In genomic region chr7:34362621-34363020, GRCh38 we compare ENCODE assay signal across 17 cellular contexts.
"Had no signal": no experiment of that assay in that cellular context is flagged by ENCODE, and none has a peak within 500 bp of the region (broad histone marks: within the 10 kb centered on the region; RNA-seq: fewer than 3 reads in every experiment).

No MANE protein-coding gene starts in this region.

- H3K36me3 ChIP-seq: esophagus muscularis mucosa, ovary, sigmoid colon, thoracic aorta, tibial nerve, upper lobe of left lung had no signal

- H3K27ac Mint-ChIP-seq: memory B cell; natural killer cell; stimulated activated effector memory CD8-positive, alpha-beta T cell treated with anti-CD3 and anti-CD28 coated beads, Interleukin-12 subunit alpha, Interleukin-12 subunit beta, amount 100 ng/mL, for 72 hours had no signal

- H3K4me1 Mint-ChIP-seq: memory B cell; natural killer cell; stimulated activated effector memory CD8-positive, alpha-beta T cell treated with anti-CD3 and anti-CD28 coated beads, Interleukin-12 subunit alpha, Interleukin-12 subunit beta, amount 100 ng/mL, for 72 hours had no signal

- H3K36me3 Mint-ChIP-seq: memory B cell; natural killer cell; stimulated activated effector memory CD8-positive, alpha-beta T cell treated with anti-CD3 and anti-CD28 coated beads, Interleukin-12 subunit alpha, Interleukin-12 subunit beta, amount 100 ng/mL, for 72 hours had no signal

- H3K27me3 ChIP-seq: esophagus muscularis mucosa, ovary, sigmoid colon, tibial nerve, upper lobe of left lung had no signal

- ATAC-seq: natural killer cell; psoas muscle; right cardiac atrium; stimulated activated effector memory CD8-positive, alpha-beta T cell treated with anti-CD3 and anti-CD28 coated beads, Interleukin-12 subunit alpha, Interleukin-12 subunit beta, amount 100 ng/mL, for 72 hours; stimulated activated naive CD8-positive, alpha-beta T cell treated with anti-CD3 and anti-CD28 coated beads, Interleukin-15, Interleukin-2, amounts not matched to agents 100 U/mL and 50 U/mL, for 24 hours had no signal

- H3K4me1 ChIP-seq: esophagus muscularis mucosa, psoas muscle, sigmoid colon, tibial nerve, upper lobe of left lung had no signal

- H3K27ac ChIP-seq: esophagus muscularis mucosa, ovary, psoas muscle, sigmoid colon, thoracic aorta, tibial nerve, upper lobe of left lung had no signal

- H3K27me3 Mint-ChIP-seq: memory B cell had no signal

- H3K4me3 ChIP-seq: esophagus muscularis mucosa, lung, ovary, psoas muscle, sigmoid colon, thoracic aorta, tibial nerve, upper lobe of left lung had no signal

- DNase-seq: effector CD8-positive, alpha-beta T cell; foreskin melanocyte; natural killer cell; ovary; psoas muscle; right cardiac atrium; sigmoid colon; stimulated activated CD4-positive, alpha-beta T cell treated with anti-CD3 and anti-CD28 coated beads, Interleukin-2, amount 100 ng/mL, for 24 hours; stimulated activated CD4-positive, alpha-beta T cell treated with anti-CD3 and anti-CD28 coated beads, Interleukin-4, amount 100 ng/mL, for 24 hours; stimulated activated naive CD8-positive, alpha-beta T cell treated with anti-CD3 and anti-CD28 coated beads, Interleukin-15, Interleukin-2, amounts not matched to agents 100 U/mL and 50 U/mL, for 24 hours; upper lobe of left lung had no signal

- H3K4me3 Mint-ChIP-seq: memory B cell; natural killer cell; stimulated activated effector memory CD8-positive, alpha-beta T cell treated with anti-CD3 and anti-CD28 coated beads, Interleukin-12 subunit alpha, Interleukin-12 subunit beta, amount 100 ng/mL, for 72 hours had no signal

- H3K9me3 ChIP-seq: esophagus muscularis mucosa, ovary, psoas muscle, sigmoid colon, thoracic aorta, tibial nerve, upper lobe of left lung had no signal
